11 cellular contexts compared by ENCODE assay signal in genomic region chr3:193831495-193832455, GRCh38.
DNase-seq lines count a peak whose midpoint lies in the region; ATAC-seq and TF ChIP-seq lines count a peak whose summit lies in the region.
"Had no signal": no experiment of that assay in that cellular context is flagged by ENCODE, and none has a peak within 500 bp of the region (broad histone marks: within the 10 kb centered on the region; RNA-seq: fewer than 3 reads in every experiment).

No MANE protein-coding gene starts in this region.

- peak overlapping the region; percentile 33 for H2AFZ ChIP-seq in mesenchymal stem cell (ENCODE audit: low read depth, low read length)

- H4K8ac ChIP-seq in mesenchymal stem cell (ENCODE audit: low read length): no peak overlapping the region

- no peak overlapping the region for H3K9ac ChIP-seq in mesenchymal stem cell (ENCODE audit: low read length)

- TF ChIP-seq CTCF in activated B cell treated with CpG ODN at 0.5 μM for 24 hours (IDR thresholded peaks at IDR 0.05): no peak

- CTCF ChIA-PET in activated B cell treated with CpG ODN at 0.5 μM for 24 hours (lab: Charles Lee): no interaction called here

- DNase-seq in NCI-H2029 (lab: John Stamatoyannopoulos, UW) (peak; percentile 69), NCI-H2029 treated with DMSO at 0.1 percent for 48 hours (lab: John Stamatoyannopoulos, UW) (no peak), activated B cell treated with CpG ODN at 0.5 μM for 24 hours (no peak), mesenchymal stem cell (peak; percentile 62), COLO829 (ENCODE audit: low spot score) (no peak)
- no peak for DNase-seq in activated T-cell treated with anti-CD3 and anti-CD28 coated beads, Interleukin-2, amount 50 U/mL, for 48 hours

- H2AK5ac ChIP-seq in mesenchymal stem cell (ENCODE audit: low read length, severe bottlenecking): no peak overlapping the region

- H3K27ac Mint-ChIP-seq in activated B cell treated with CpG ODN at 0.5 μM for 24 hours: peak overlapping the region; percentile 87

- peak overlapping the region; percentile 48 for H3K4me3 Mint-ChIP-seq in activated B cell treated with CpG ODN at 0.5 μM for 24 hours

- POLR2A ChIA-PET in activated B cell treated with CpG ODN at 0.5 μM for 24 hours (lab: Charles Lee): interaction anchor here (0.7 to 1.7 kb wide), 7 partner anchors 10 to 477 kb away, joined by 3 to 4 read pairs (median 3); no protein-coding TSS in a partner anchor

- peaks cover 19 to 27% of the 10 kb centered on the region in 2 experiments for H3K27me3 ChIP-seq in mesenchymal stem cell (ENCODE audit: control insufficient read depth in 1 of 2, insufficient read depth in 1 of 2, low read length in 2 of 2)
- H3K27me3 ChIP-seq: SJSA1 had no signal

- no peaks in the 10 kb centered on the region for H3K9me3 ChIP-seq in mesenchymal stem cell (ENCODE audit: control insufficient read depth, low read length)
- H3K9me3 ChIP-seq: A549, SJSA1, thoracic aorta had no signal

- no peak overlapping the region for H3K23ac ChIP-seq in mesenchymal stem cell (ENCODE audit: low read length in 2 of 2)

- peak overlapping the region in 1 of 2 experiments; percentile 32 for H3K4ac ChIP-seq in mesenchymal stem cell (ENCODE audit: low read depth in 1 of 2, low read length in 2 of 2)

- H2BK15ac ChIP-seq in mesenchymal stem cell (ENCODE audit: low read depth, poor library complexity, severe bottlenecking): no peak overlapping the region

- H3K4me3 ChIP-seq in mesenchymal stem cell (ENCODE audit: insufficient read depth in 1 of 2, low read depth in 1 of 2, low read length in 2 of 2): no peak overlapping the region
- H3K4me3 ChIP-seq: A549, SJSA1, thoracic aorta had no signal

- no peaks in the 10 kb centered on the region for H3K9me3 Mint-ChIP-seq in activated B cell treated with CpG ODN at 0.5 μM for 24 hours

- intact Hi-C loops in activated B cell treated with CpG ODN at 0.5 μM for 24 hours (cut with micrococcal nuclease): loop anchor here (1.0 to 2.0 kb wide), 5 partner anchors 11 to 304 kb away; no protein-coding TSS in a partner anchor

- H3K18ac ChIP-seq in mesenchymal stem cell (ENCODE audit: low read depth in 1 of 2, low read length in 2 of 2): no peak overlapping the region

- H3K4me2 ChIP-seq in mesenchymal stem cell (ENCODE audit: low read length, poor library complexity, severe bottlenecking): no peak overlapping the region
- H3K4me2 ChIP-seq: A549 had no signal

- H4K91ac ChIP-seq in mesenchymal stem cell (ENCODE audit: low read length): peak overlapping the region; percentile 6

- no peaks in the 10 kb centered on the region for H3K36me3 Mint-ChIP-seq in activated B cell treated with CpG ODN at 0.5 μM for 24 hours (ENCODE audit: low read depth)

- H3K27ac ChIP-seq in mesenchymal stem cell (ENCODE audit: low read length, poor library complexity, severe bottlenecking): no peak overlapping the region
- H3K27ac ChIP-seq: A549, SJSA1, thoracic aorta had no signal

- no peak overlapping the region for H3K14ac ChIP-seq in mesenchymal stem cell (ENCODE audit: low read length in 2 of 2)

- peaks cover 40% of the 10 kb centered on the region for H3K4me1 Mint-ChIP-seq in activated B cell treated with CpG ODN at 0.5 μM for 24 hours

- H3K36me3 ChIP-seq in mesenchymal stem cell (ENCODE audit: control insufficient read depth in 1 of 2, insufficient read depth in 2 of 2, low read depth in 1 of 2, low read length in 2 of 2): no peaks in the 10 kb centered on the region
- H3K36me3 ChIP-seq: SJSA1, thoracic aorta had no signal

- WGBS in mesenchymal stem cell: 91% methylated on average over 24 of the region's 24 CpGs

- peak overlapping the region in 1 of 2 experiments; percentile 15 for H2BK12ac ChIP-seq in mesenchymal stem cell (ENCODE audit: low read length in 2 of 2)

- peaks cover 6% of the 10 kb centered on the region for H3K4me1 ChIP-seq in mesenchymal stem cell (ENCODE audit: control insufficient read depth, insufficient read depth, low read depth, low read length)
- H3K4me1 ChIP-seq: A549 had no signal

- no peaks in the 10 kb centered on the region for H3K79me1 ChIP-seq in mesenchymal stem cell (replicated peaks; ENCODE audit: low read length, poor library complexity, severe bottlenecking)

- peaks cover 4% of the 10 kb centered on the region for H3K27me3 Mint-ChIP-seq in activated B cell treated with CpG ODN at 0.5 μM for 24 hours

- no peak overlapping the region for H2BK120ac ChIP-seq in mesenchymal stem cell (ENCODE audit: low read depth, low read length)

- H2BK5ac ChIP-seq in mesenchymal stem cell (ENCODE audit: low read depth, low read length, poor library complexity, severe bottlenecking): no peak overlapping the region

- ATAC-seq in HG03159 (IDR thresholded peaks at IDR 0.05; ENCODE audit: unreplicated experiment): peak; percentile 64
- peak; percentile 85 for ATAC-seq in activated B cell treated with CpG ODN at 0.5 μM for 24 hours (ENCODE audit: low read depth)
- ATAC-seq in HG03280 (IDR thresholded peaks at IDR 0.05; ENCODE audit: unreplicated experiment): no peak
- ATAC-seq: A549 had no signal

Comparison
In these comparisons a context has a peak if more than half of its experiments do, and no peak if none do; other contexts are left out.
1. DNase-seq: peak in NCI-H2029 (single experiment) and mesenchymal stem cell (single experiment); none in NCI-H2029 treated with DMSO at 0.1 percent for 48 hours (single experiment), activated B cell treated with CpG ODN at 0.5 μM for 24 hours (single experiment), activated T-cell treated with anti-CD3 and anti-CD28 coated beads, Interleukin-2, amount 50 U/mL, for 48 hours (0 of 2) and COLO829 (single experiment).